In the genomic region with DNA sequence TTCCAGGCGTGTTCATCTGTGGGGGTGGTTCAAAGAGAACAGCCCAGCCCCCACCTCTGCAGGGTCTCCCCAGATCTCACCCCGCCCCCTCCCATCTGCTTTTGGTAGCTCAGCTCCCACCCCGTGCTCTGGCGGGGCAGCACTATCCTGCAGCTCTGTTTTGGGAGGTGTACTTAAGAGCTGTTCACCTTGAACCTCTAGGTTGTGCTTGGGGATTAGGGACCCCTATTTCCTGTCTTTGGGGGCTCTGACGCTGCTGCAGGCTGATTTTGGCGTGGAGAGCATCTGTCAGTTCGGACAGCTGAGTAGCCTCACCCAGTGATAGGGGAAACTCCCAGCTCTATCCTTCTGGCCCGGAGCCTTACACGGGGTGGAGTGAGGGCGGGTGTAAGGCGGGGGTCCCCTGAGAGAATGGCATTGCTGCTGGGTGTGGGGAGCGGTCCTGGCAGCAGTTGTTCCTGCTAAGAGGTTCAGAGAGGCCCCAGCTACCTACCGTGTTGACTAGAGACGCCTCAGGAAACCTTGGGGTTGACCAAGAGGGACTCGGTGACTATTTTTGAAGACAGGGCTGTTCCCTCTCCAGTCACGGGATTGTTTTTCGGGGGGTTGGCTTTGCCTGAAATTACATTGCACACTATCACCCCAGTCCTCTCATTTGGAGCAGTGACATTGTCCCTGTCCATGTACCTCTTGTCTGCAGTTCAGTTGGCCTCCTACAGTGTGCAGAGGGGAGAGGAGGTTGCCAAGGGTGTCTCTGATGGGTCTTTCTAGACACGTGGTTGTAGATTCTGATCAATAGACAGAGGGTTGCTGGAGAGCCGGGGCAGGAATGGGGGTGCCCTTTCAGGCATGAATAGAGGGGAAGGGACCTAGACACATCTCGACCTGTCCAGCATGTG, we compare ENCODE assay signal across 8 cellular contexts. TPM values are rescaled to one million over a fixed set of nuclear protein-coding genes. Genes with fewer than 3 reads are reported as not detected.
DNase-seq lines count a peak whose midpoint lies in the region; ATAC-seq and TF ChIP-seq lines count a peak whose summit lies in the region.

No MANE protein-coding gene starts in this region.

- H3K27ac ChIP-seq in right lobe of liver (peak overlapping the region in 2 of 3 donors; percentile 86 to 87), tibial nerve (peak overlapping the region; percentile 79 to 94 (median 88))

- H3K9me3 Mint-ChIP-seq in MCF 10A (ENCODE audit: unreplicated experiment): no peaks in the 10 kb centered on the region

- H3K9me3 ChIP-seq in right lobe of liver: no peaks in the 10 kb centered on the region
- no peaks in the 10 kb centered on the region for H3K9me3 ChIP-seq in tibial nerve

- H3K4me1 ChIP-seq in right lobe of liver: peaks cover 0 to 18% (median 1%) of the 10 kb centered on the region in 4 donors
- peaks cover 0 to 32% (median 15%) of the 10 kb centered on the region in 4 donors for H3K4me1 ChIP-seq in tibial nerve

- TF ChIP-seq CTCF in MCF 10A (IDR thresholded peaks at IDR 0.05; ENCODE audit: unreplicated experiment) (no peak), right lobe of liver (IDR thresholded peaks at IDR 0.05) (no peak), tibial nerve (IDR thresholded peaks at IDR 0.05) (no peak)

- 24% methylated on average over 11 of the region's 20 CpGs for WGBS in right lobe of liver (ENCODE audit: insufficient coverage, low coverage, low lambda C conversion rate, missing lambda C conversion rate)
- WGBS in tibial nerve, 2 donors: 20 to 24% methylated on average over 19 to 20 of the region's 20 CpGs

- H3K36me3 Mint-ChIP-seq in MCF 10A (ENCODE audit: insufficient read depth, unreplicated experiment): peaks cover 22% of the 10 kb centered on the region

- H3K27me3 ChIP-seq in right lobe of liver: no peaks in the 10 kb centered on the region
- H3K27me3 ChIP-seq in tibial nerve: no peaks in the 10 kb centered on the region

- TF ChIP-seq POLR2A in right lobe of liver (IDR thresholded peaks at IDR 0.05) (no peak), tibial nerve (IDR thresholded peaks at IDR 0.05) (no peak)

- H3K4me3 ChIP-seq in right lobe of liver: peak overlapping the region; percentile 82 to 98 (median 92)
- H3K4me3 ChIP-seq in tibial nerve: peak overlapping the region; percentile 77 to 99 (median 91)

- no peaks in the 10 kb centered on the region for H3K27me3 Mint-ChIP-seq in MCF 10A (ENCODE audit: insufficient read depth, unreplicated experiment)

- TF ChIP-seq EP300 in tibial nerve (IDR thresholded peaks at IDR 0.05): no peak

- CTCF ChIA-PET in MCF 10A (lab: Yijun Ruan, JAX): interaction anchor here (0.7 to 8.3 kb wide), 4 partner anchors 18 to 1521 kb away, joined by 3 to 58 read pairs (median 4); partner anchors contain the start of gene RHOF

- peaks cover 23% of the 10 kb centered on the region for H3K4me1 Mint-ChIP-seq in MCF 10A (ENCODE audit: insufficient read depth, unreplicated experiment)

- ATAC-seq in right lobe of liver: no peak
- ATAC-seq in HG02840 (IDR thresholded peaks at IDR 0.05; ENCODE audit: low FRiP score, unreplicated experiment): no peak

- intact Hi-C loops in MCF 10A (cut with micrococcal nuclease) (no loop called here), right lobe of liver (cut with DNase I) (no loop called here)

- DNase-seq in D341Med (ENCODE audit: low spot score) (peak; percentile 64), LHCN-M2 (ENCODE audit: low read depth) (peak; percentile 40), MCF 10A (ENCODE audit: unreplicated experiment) (peak; percentile 9), right lobe of liver (peak in 1 of 3 donors; percentile 22), tibial nerve (ENCODE audit: low spot score in 2 of 2) (peak; percentile 17 to 26), middle frontal gyrus (ENCODE audit: extremely low spot score, low spot score) (no peak), DMS79 (lab: John Stamatoyannopoulos, UW) (no peak)

- POLR2A ChIA-PET in MCF 10A (lab: Yijun Ruan, JAX): interaction anchor here (0.6 to 3.7 kb wide), 10 partner anchors 9 to 98 kb away, joined by 3 to 26 read pairs (median 4); no protein-coding TSS in a partner anchor

- H3K36me3 ChIP-seq in right lobe of liver (no peaks in the 10 kb centered on the region), tibial nerve (no peaks in the 10 kb centered on the region)

- peak overlapping the region; percentile 28 for H3K27ac Mint-ChIP-seq in MCF 10A (ENCODE audit: low read depth, unreplicated experiment)

- H3K4me3 Mint-ChIP-seq in MCF 10A (ENCODE audit: unreplicated experiment): peak overlapping the region; percentile 95

- TSS peak; percentile 27 for BruUV-seq in MCF 10A (replicated peaks; lab: Mats Ljungman, UMichigan)

RNA-seq across cellular contexts. Expression of gene TMEM120B, which starts 1.0 kb away (rescaled TPM):
- total RNA-seq in LHCN-M2 (2014; rRNA removed) (13.0 and 13.6 TPM in 2 replicates), MCF 10A (2022) (10.5 and 14.2 TPM in 2 replicates), right lobe of liver (1 to 10 TPM; 3.3 to 6.4 (median 4.7) TPM), tibial nerve (10 to 100 TPM; 10.1 to 13.9 (median 11.5) TPM)
- polyA plus RNA-seq in LHCN-M2 (2012): 8.6 TPM

RNA-seq across cellular contexts. Expression of gene MORN3, which starts 44.1 kb away (rescaled TPM):
- total RNA-seq in LHCN-M2 (2014; rRNA removed) (0.06 TPM in 1 of 2 replicates, not detected in the other), MCF 10A (2022) (0.35 and 0.52 TPM in 2 replicates), right lobe of liver (under 1 TPM in 1 of 6 experiments, not detected in 5; 0.09 TPM), tibial nerve (under 1 TPM in 1 of 4 donors, not detected in 3; under 0.01 TPM)
- polyA plus RNA-seq in LHCN-M2 (2012): 0.29 TPM

Comparison
In these comparisons a context has a peak if more than half of its experiments do, and no peak if none do; other contexts are left out.
1. DNase-seq: peak in D341Med (single experiment), LHCN-M2 (single experiment), MCF 10A (single experiment) and tibial nerve (2 of 2); none in middle frontal gyrus (single experiment) and DMS79 (single experiment).